8 cellular contexts compared by ENCODE assay signal in genomic region chr3:128170866-128171516, GRCh38. TPM values are rescaled to one million over a fixed set of nuclear protein-coding genes. Genes with fewer than 3 reads are reported as not detected.
DNase-seq lines count a peak whose midpoint lies in the region; ATAC-seq and TF ChIP-seq lines count a peak whose summit lies in the region.

No MANE protein-coding gene starts in this region.

- H2BK5ac ChIP-seq in neuronal stem cell (ENCODE audit: low read length), result no peak overlapping the region

- WGBS in neuronal stem cell (ENCODE audit: extremely low coverage in 2 of 2, insufficient read length in 2 of 2, insufficient replicate concordance in 1 of 2), 2 donors, result no CpG with 5 or more reads among the region's 5 CpGs

- no peak overlapping the region for H4K8ac ChIP-seq in neuronal stem cell (ENCODE audit: low read depth, low read length)

- no peaks in the 10 kb centered on the region for H3K36me3 ChIP-seq in neuronal stem cell (replicated peaks in 1 of 2; ENCODE audit: control insufficient read depth in 2 of 2, insufficient read depth in 2 of 2, low read length in 2 of 2)

- H3K4me3 ChIP-seq in fibroblast of pulmonary artery (replicated peaks; ENCODE audit: low read depth, low read length) (no peak overlapping the region), neuronal stem cell (ENCODE audit: low read length in 2 of 2) (no peak overlapping the region)

- H3K27ac ChIP-seq in neuronal stem cell (replicated peaks; ENCODE audit: low read length), result no peak overlapping the region

- H3K14ac ChIP-seq in neuronal stem cell (ENCODE audit: low read length), result no peak overlapping the region

- peak; percentile 98 for TF ChIP-seq CTCF in fibroblast of pulmonary artery (IDR thresholded peaks at IDR 0.05; ENCODE audit: low read length, missing control alignments)

- H2BK15ac ChIP-seq in neuronal stem cell (ENCODE audit: low read length), result no peak overlapping the region

- no peak overlapping the region for H3K4ac ChIP-seq in neuronal stem cell (ENCODE audit: low read length)

- H3K4me1 ChIP-seq in neuronal stem cell (ENCODE audit: control insufficient read depth in 2 of 2, insufficient read depth in 1 of 2, low read depth in 1 of 2, low read length in 2 of 2), result peaks cover 13 to 37% of the 10 kb centered on the region in 2 donors

- H2BK120ac ChIP-seq in neuronal stem cell (ENCODE audit: low read depth, low read length), result no peak overlapping the region

- H3K4me2 ChIP-seq in neuronal stem cell (ENCODE audit: insufficient read depth, low read length, poor library complexity, severe bottlenecking), result no peak overlapping the region

- ATAC-seq in GM18517 (IDR thresholded peaks at IDR 0.05; ENCODE audit: unreplicated experiment) (no peak), HG02642 (IDR thresholded peaks at IDR 0.05; ENCODE audit: poor library complexity, unreplicated experiment) (no peak)

- H4K91ac ChIP-seq in neuronal stem cell (ENCODE audit: low read depth, low read length, poor library complexity), result no peak overlapping the region

- no peak overlapping the region for H3K18ac ChIP-seq in neuronal stem cell (ENCODE audit: low read length)

- DNase-seq in EL (peak; percentile 77), NCI-H1092 (lab: John Stamatoyannopoulos, UW) (peak; percentile 54), SW 1271 (lab: John Stamatoyannopoulos, UW) (peak; percentile 18 to 63), fibroblast of pulmonary artery (ENCODE audit: low read depth) (peak; percentile 88), neuronal stem cell (ENCODE audit: low spot score) (peak; percentile 50)
- DNase-seq in activated naive CD4-positive, alpha-beta T cell treated with Interleukin-2 at 50 U/mL for 16 hours, result no peak

- no peak overlapping the region for H3K23ac ChIP-seq in neuronal stem cell (ENCODE audit: low read depth, low read length, poor library complexity)

- H3K27me3 ChIP-seq in neuronal stem cell (ENCODE audit: control insufficient read depth in 3 of 3, insufficient read depth in 3 of 3, low read depth in 1 of 3, low read length in 3 of 3), result peaks cover 0 to 16% (median 0%) of the 10 kb centered on the region in 3 experiments

- no peak overlapping the region for H2AFZ ChIP-seq in neuronal stem cell (ENCODE audit: low read length)

- no peaks in the 10 kb centered on the region for H3K9me3 ChIP-seq in neuronal stem cell (replicated peaks in 1 of 2; ENCODE audit: control insufficient read depth in 2 of 2, insufficient read depth in 1 of 2, low read depth in 1 of 2, low read length in 2 of 2)

- H2AK5ac ChIP-seq in neuronal stem cell (ENCODE audit: low read depth, low read length), result no peak overlapping the region

- no peak overlapping the region for H3K9ac ChIP-seq in neuronal stem cell (ENCODE audit: low read depth, low read length, poor library complexity)

- no peaks in the 10 kb centered on the region for H3K79me1 ChIP-seq in neuronal stem cell (ENCODE audit: low read depth, low read length)

- H2BK12ac ChIP-seq in neuronal stem cell (ENCODE audit: low read length), result no peak overlapping the region

RNA-seq across cellular contexts. Expression of gene EEFSEC, which starts 17.7 kb away (rescaled TPM):
- polyA plus RNA-seq in neuronal stem cell (2013, experiment 1 of 2), result 5.1 TPM
- polyA plus RNA-seq in neuronal stem cell (2013, experiment 2 of 2), result 4.9 TPM

RNA-seq across cellular contexts. Expression of gene RUVBL1, which starts 47.4 kb away (rescaled TPM):
- 62.1 TPM for polyA plus RNA-seq in neuronal stem cell (2013, experiment 1 of 2)
- polyA plus RNA-seq in neuronal stem cell (2013, experiment 2 of 2), result 61.3 TPM
